1 cellular context compared by ENCODE assay signal in the genomic region with DNA sequence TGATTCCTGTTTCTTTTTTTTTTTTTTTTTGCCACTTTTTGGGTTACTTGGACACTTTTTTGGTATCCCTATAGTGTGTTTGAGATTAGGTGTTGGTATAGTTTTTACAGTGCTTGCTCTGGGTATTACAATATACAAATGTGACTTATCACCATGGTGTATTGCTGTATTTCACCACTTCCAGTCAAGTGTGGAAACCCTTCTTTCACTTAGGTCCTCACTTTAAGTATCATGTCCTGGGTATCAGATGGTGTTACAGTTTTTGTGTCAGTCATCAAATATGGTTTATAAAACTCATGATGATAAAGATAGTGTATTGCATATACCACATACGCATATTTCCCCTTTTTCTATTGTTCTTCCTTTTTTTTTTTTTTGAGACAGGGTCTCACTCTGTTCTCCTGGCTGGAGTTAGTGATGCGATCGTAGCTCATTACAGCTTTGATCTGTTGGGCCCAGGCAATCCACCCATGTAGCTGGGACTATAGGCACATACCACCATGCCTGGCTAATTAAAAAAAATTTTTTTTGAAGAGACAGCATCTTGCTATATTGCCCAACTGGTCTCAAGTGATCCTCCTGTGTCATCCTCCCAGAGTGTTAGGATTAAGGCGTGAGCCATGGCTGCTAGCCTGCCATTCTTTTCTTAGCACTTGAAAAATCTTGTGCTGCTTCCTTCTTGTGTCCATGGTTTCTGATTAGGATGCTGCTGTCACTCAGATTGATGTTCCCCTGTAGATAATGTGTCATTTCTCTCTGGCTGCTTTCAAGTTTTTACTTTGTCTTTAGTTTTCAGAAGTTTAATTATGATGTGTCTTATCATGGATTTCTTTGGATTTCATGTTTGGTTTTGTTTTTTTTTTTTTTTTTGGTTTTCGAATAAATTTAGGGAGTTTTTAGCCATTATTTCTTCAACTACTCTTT.
TF ChIP-seq lines count a peak whose summit lies in the region.

No MANE protein-coding gene starts in this region.

TF ChIP-seq in K562, 482 proteins besides CTCF, POLR2A, EP300 and RAD21 (continued from another document):
- TF ChIP-seq, protein P1, sequence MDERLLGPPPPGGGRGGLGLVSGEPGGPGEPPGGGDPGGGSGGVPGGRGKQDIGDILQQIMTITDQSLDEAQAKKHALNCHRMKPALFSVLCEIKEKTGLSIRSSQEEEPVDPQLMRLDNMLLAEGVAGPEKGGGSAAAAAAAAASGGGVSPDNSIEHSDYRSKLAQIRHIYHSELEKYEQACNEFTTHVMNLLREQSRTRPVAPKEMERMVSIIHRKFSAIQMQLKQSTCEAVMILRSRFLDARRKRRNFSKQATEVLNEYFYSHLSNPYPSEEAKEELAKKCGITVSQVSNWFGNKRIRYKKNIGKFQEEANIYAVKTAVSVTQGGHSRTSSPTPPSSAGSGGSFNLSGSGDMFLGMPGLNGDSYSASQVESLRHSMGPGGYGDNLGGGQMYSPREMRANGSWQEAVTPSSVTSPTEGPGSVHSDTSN (CRISPR knock-in tag; IDR thresholded peaks at IDR 0.05; ENCODE audit: low read depth), result no peak
- TF ChIP-seq, protein P1 (tag; conservative IDR thresholded peaks at IDR 0.05; ENCODE audit: low read depth), result peak; percentile 67; the same call in 1 of the 2 replicates
- no peak for TF ChIP-seq ZNF165 (CRISPR knock-in tag; IDR thresholded peaks at IDR 0.05; ENCODE audit: borderline replicate concordance)
- peak; percentile 87 for TF ChIP-seq PKNOX1 (IDR thresholded peaks at IDR 0.05)
